In genomic region chr7:14834456-14834855, GRCh38 we compare ENCODE assay signal across 12 cellular contexts.
DNase-seq lines count a peak whose midpoint lies in the region; ATAC-seq and TF ChIP-seq lines count a peak whose summit lies in the region.
"Had no signal": no experiment of that assay in that cellular context is flagged by ENCODE, and none has a peak within 500 bp of the region (broad histone marks: within the 10 kb centered on the region; RNA-seq: fewer than 3 reads in every experiment).

No MANE protein-coding gene starts in this region.

- peak; percentile 92 for ATAC-seq in GM19463 (IDR thresholded peaks at IDR 0.05; ENCODE audit: unreplicated experiment)
- no peak for ATAC-seq in natural killer cell treated with Interleukin-12 subunit alpha and Interleukin-12 subunit beta and Interleukin-15 and Interleukin-18, amount 100 ng/mL, for 72 hours
- no peak for ATAC-seq in stimulated activated memory B cell treated with anti-CD40 and anti-IgM and Interleukin-4, amounts not matched to agents 10 μg/mL and 1 μg/mL and 100 μg/mL, for 72 hours
- ATAC-seq: T-helper 17 cell had no signal

- no peaks in the 10 kb centered on the region for H3K4me1 ChIP-seq in esophagus squamous epithelium

- no peaks in the 10 kb centered on the region for H3K36me3 ChIP-seq in esophagus squamous epithelium
- H3K36me3 ChIP-seq: neural progenitor cell had no signal

- H3K4me1 Mint-ChIP-seq in natural killer cell treated with Interleukin-12 subunit alpha and Interleukin-12 subunit beta and Interleukin-15 and Interleukin-18, amount 100 ng/mL, for 72 hours (ENCODE audit: low read depth in 2 of 2), result no peaks in the 10 kb centered on the region
- H3K4me1 Mint-ChIP-seq in stimulated activated memory B cell treated with anti-CD40 and anti-IgM and Interleukin-4, amounts not matched to agents 10 μg/mL and 1 μg/mL and 100 μg/mL, for 72 hours, result no peaks in the 10 kb centered on the region
- H3K4me1 Mint-ChIP-seq: CD4-positive, CD25-positive, alpha-beta regulatory T cell; T-helper 17 cell had no signal

- H3K27me3 ChIP-seq in esophagus squamous epithelium, result no peaks in the 10 kb centered on the region
- H3K27me3 ChIP-seq: neural progenitor cell had no signal

- H3K9me3 ChIP-seq in esophagus squamous epithelium, result no peaks in the 10 kb centered on the region

- TF ChIP-seq POLR2A in esophagus squamous epithelium (IDR thresholded peaks at IDR 0.05), result no peak

- peak; percentile 71 for DNase-seq in AG09319 (ENCODE audit: extremely low read depth, low read depth)
- DNase-seq in fibroblast of mammary gland (ENCODE audit: low read depth), result peak; percentile 71
- DNase-seq in natural killer cell treated with Interleukin-12 subunit alpha and Interleukin-12 subunit beta and Interleukin-15 and Interleukin-18, amount 100 ng/mL, for 72 hours (ENCODE audit: low spot score), result no peak
- no peak for DNase-seq in esophagus squamous epithelium (lab: John Stamatoyannopoulos, UW)
- no peak for DNase-seq in substantia nigra (lab: John Stamatoyannopoulos, UW)
- DNase-seq: activated naive CD4-positive, alpha-beta T cell treated with anti-CD3 and anti-CD28 coated beads, Interleukin-2, amount 50 U/mL, for 16 hours; CD4-positive, CD25-positive, alpha-beta regulatory T cell; T-helper 17 cell had no signal

- no peaks in the 10 kb centered on the region for H3K27me3 Mint-ChIP-seq in natural killer cell treated with Interleukin-12 subunit alpha and Interleukin-12 subunit beta and Interleukin-15 and Interleukin-18, amount 100 ng/mL, for 72 hours
- no peaks in the 10 kb centered on the region for H3K27me3 Mint-ChIP-seq in stimulated activated memory B cell treated with anti-CD40 and anti-IgM and Interleukin-4, amounts not matched to agents 10 μg/mL and 1 μg/mL and 100 μg/mL, for 72 hours
- H3K27me3 Mint-ChIP-seq: CD4-positive, CD25-positive, alpha-beta regulatory T cell; T-helper 17 cell had no signal

- TF ChIP-seq EP300 in Ishikawa (IDR thresholded peaks at IDR 0.05; ENCODE audit: borderline replicate concordance), result no peak

- TF ChIP-seq RAD21 in Ishikawa (IDR thresholded peaks at IDR 0.05; ENCODE audit: low read depth), result no peak

- TF ChIP-seq CTCF in AG09319 (IDR thresholded peaks at IDR 0.05; ENCODE audit: low read depth, low read length) (no peak), fibroblast of mammary gland (conservative IDR thresholded peaks at IDR 0.05; ENCODE audit: control insufficient read depth, insufficient read depth, low read depth, low read length) (no peak), esophagus squamous epithelium (IDR thresholded peaks at IDR 0.05) (no peak)

- H3K27ac ChIP-seq in esophagus squamous epithelium (no peak overlapping the region), substantia nigra (ENCODE audit: low read depth, low read length, poor library complexity, severe bottlenecking) (no peak overlapping the region)
- H3K27ac ChIP-seq: neural progenitor cell had no signal

- H3K36me3 Mint-ChIP-seq in natural killer cell treated with Interleukin-12 subunit alpha and Interleukin-12 subunit beta and Interleukin-15 and Interleukin-18, amount 100 ng/mL, for 72 hours, result no peaks in the 10 kb centered on the region
- H3K36me3 Mint-ChIP-seq in stimulated activated memory B cell treated with anti-CD40 and anti-IgM and Interleukin-4, amounts not matched to agents 10 μg/mL and 1 μg/mL and 100 μg/mL, for 72 hours, result no peaks in the 10 kb centered on the region
- H3K36me3 Mint-ChIP-seq: CD4-positive, CD25-positive, alpha-beta regulatory T cell; neural progenitor cell had no signal

- no peak overlapping the region for H3K27ac Mint-ChIP-seq in natural killer cell treated with Interleukin-12 subunit alpha and Interleukin-12 subunit beta and Interleukin-15 and Interleukin-18, amount 100 ng/mL, for 72 hours
- no peak overlapping the region for H3K27ac Mint-ChIP-seq in stimulated activated memory B cell treated with anti-CD40 and anti-IgM and Interleukin-4, amounts not matched to agents 10 μg/mL and 1 μg/mL and 100 μg/mL, for 72 hours
- H3K27ac Mint-ChIP-seq: CD4-positive, CD25-positive, alpha-beta regulatory T cell; neural progenitor cell; T-helper 17 cell had no signal

- peaks cover 9% of the 10 kb centered on the region for H3K9me3 Mint-ChIP-seq in natural killer cell treated with Interleukin-12 subunit alpha and Interleukin-12 subunit beta and Interleukin-15 and Interleukin-18, amount 100 ng/mL, for 72 hours
- H3K9me3 Mint-ChIP-seq in stimulated activated memory B cell treated with anti-CD40 and anti-IgM and Interleukin-4, amounts not matched to agents 10 μg/mL and 1 μg/mL and 100 μg/mL, for 72 hours, result peaks cover 4% of the 10 kb centered on the region

- intact Hi-C loops in esophagus squamous epithelium (cut with DNase I), result no loop called here

- H3K4me3 ChIP-seq in fibroblast of mammary gland (ENCODE audit: control insufficient read depth, low read depth, low read length) (no peak overlapping the region), esophagus squamous epithelium (no peak overlapping the region)
- H3K4me3 ChIP-seq: neural progenitor cell had no signal

- WGBS in esophagus squamous epithelium, 2 donors, result 46 to 58% methylated on average over 3 of the region's 3 CpGs

- no peak overlapping the region for H3K4me3 Mint-ChIP-seq in natural killer cell treated with Interleukin-12 subunit alpha and Interleukin-12 subunit beta and Interleukin-15 and Interleukin-18, amount 100 ng/mL, for 72 hours
- H3K4me3 Mint-ChIP-seq in stimulated activated memory B cell treated with anti-CD40 and anti-IgM and Interleukin-4, amounts not matched to agents 10 μg/mL and 1 μg/mL and 100 μg/mL, for 72 hours, result no peak overlapping the region
- H3K4me3 Mint-ChIP-seq: CD4-positive, CD25-positive, alpha-beta regulatory T cell; neural progenitor cell; T-helper 17 cell had no signal

TF ChIP-seq in Ishikawa, 13 proteins besides CTCF, POLR2A, EP300 and RAD21:
- TF ChIP-seq FOXM1 (IDR thresholded peaks at IDR 0.05; ENCODE audit: borderline replicate concordance, low read depth) (no peak), TEAD4 (IDR thresholded peaks at IDR 0.05) (0 out of 2 replicates have a peak, but pooled peaks have one; percentile 29)
- TF ChIP-seq, protein P1, sequence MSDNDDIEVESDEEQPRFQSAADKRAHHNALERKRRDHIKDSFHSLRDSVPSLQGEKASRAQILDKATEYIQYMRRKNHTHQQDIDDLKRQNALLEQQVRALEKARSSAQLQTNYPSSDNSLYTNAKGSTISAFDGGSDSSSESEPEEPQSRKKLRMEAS (IDR thresholded peaks at IDR 0.05), result no peak

Comparison
In these comparisons a context has a peak if more than half of its experiments do, and no peak if none do; other contexts are left out.
1. DNase-seq: peak in AG09319 (single experiment) and fibroblast of mammary gland (single experiment); none in natural killer cell treated with Interleukin-12 subunit alpha and Interleukin-12 subunit beta and Interleukin-15 and Interleukin-18, amount 100 ng/mL, for 72 hours (single experiment), esophagus squamous epithelium (single experiment) and substantia nigra (0 of 49).